In the genomic region with DNA sequence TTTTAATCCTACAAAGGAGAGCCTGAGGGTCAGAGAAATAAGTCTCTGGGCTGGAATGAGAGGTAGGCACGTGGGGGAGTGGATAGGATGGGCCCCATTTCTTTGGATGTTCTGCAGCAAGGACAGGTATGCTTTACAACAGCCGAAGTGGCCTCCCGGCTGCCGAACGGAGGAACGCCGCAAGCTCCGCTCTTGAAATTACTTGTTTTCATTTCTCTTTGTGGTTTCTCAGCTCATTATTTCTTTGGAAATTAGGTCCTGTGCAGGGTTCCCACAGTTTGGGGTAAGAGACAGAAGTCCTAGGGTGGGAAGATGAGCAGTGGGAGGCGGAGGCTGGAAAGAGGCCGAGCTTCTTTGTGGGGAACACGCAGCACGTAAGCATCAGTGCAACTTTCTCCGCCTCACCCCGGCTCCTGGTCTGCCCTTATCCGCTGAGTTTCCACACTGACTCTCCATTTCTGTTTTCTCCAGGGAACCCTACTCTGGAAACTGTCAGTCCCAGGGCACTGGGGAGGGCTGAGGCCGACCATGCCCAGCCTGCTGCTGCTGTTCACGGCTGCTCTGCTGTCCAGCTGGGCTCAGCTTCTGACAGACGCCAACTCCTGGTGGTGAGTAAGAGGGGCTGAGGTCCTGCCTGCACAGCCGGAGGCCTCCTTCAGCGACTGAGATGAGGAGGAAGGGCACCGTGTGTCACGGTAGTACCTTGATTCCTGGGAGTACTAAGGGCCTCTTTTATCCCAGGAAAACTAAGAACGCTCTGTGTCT, we compare ENCODE assay signal across 8 cellular contexts. TPM values are rescaled to one million over a fixed set of nuclear protein-coding genes. Genes with fewer than 3 reads are reported as not detected.
DNase-seq lines count a peak whose midpoint lies in the region; ATAC-seq and TF ChIP-seq lines count a peak whose summit lies in the region.

No MANE protein-coding gene starts in this region.

- intact Hi-C loops in esophagus muscularis mucosa (cut with DNase I): no loop called here

- no peak for TF ChIP-seq CTCF in OCI-LY3 (IDR thresholded peaks at IDR 0.05; ENCODE audit: low read depth, low read length)
- no peak for TF ChIP-seq CTCF in esophagus muscularis mucosa (IDR thresholded peaks at IDR 0.05)
- TF ChIP-seq CTCF in osteoblast (IDR thresholded peaks at IDR 0.05; ENCODE audit: extremely low read depth, low read depth, low read length): no peak

- no peak for TF ChIP-seq EP300 in esophagus muscularis mucosa (IDR thresholded peaks at IDR 0.05)

- H3K4me3 ChIP-seq in OCI-LY3 (ENCODE audit: low read length) (peak overlapping the region; percentile 81; the same call in 1 of the 2 replicates), esophagus muscularis mucosa (peak overlapping the region; percentile 61 to 74 (median 68)), osteoblast (ENCODE audit: insufficient read depth, low read length) (peak overlapping the region; percentile 56)

- ATAC-seq in GM18520 (IDR thresholded peaks at IDR 0.05; ENCODE audit: unreplicated experiment) (no peak), GM18868 (IDR thresholded peaks at IDR 0.05; ENCODE audit: unreplicated experiment) (no peak)

- H3K27ac ChIP-seq in OCI-LY3 (ENCODE audit: low read length) (no peak overlapping the region), esophagus muscularis mucosa (replicated peaks in 1 of 4) (peak overlapping the region; percentile 80 to 93 (median 86)), osteoblast (ENCODE audit: low read depth, low read length) (peak overlapping the region; percentile 49)

- H3K36me3 ChIP-seq in OCI-LY3 (replicated peaks; ENCODE audit: low read depth, low read length) (no peaks in the 10 kb centered on the region), esophagus muscularis mucosa (peaks cover 0 to 6% (median 0%) of the 10 kb centered on the region in 4 donors), osteoblast (ENCODE audit: insufficient read depth, low read length) (peaks cover 52% of the 10 kb centered on the region)

- H3K9me3 ChIP-seq in OCI-LY3 (ENCODE audit: insufficient read depth, low read length): no peaks in the 10 kb centered on the region
- no peaks in the 10 kb centered on the region for H3K9me3 ChIP-seq in esophagus muscularis mucosa
- no peaks in the 10 kb centered on the region for H3K9me3 ChIP-seq in osteoblast (ENCODE audit: low read depth, low read length)

- TF ChIP-seq POLR2A in esophagus muscularis mucosa (IDR thresholded peaks at IDR 0.05; ENCODE audit: low read depth): no peak

- no peaks in the 10 kb centered on the region for H3K79me2 ChIP-seq in OCI-LY3 (ENCODE audit: low read length)
- peaks cover 68% of the 10 kb centered on the region for H3K79me2 ChIP-seq in osteoblast (ENCODE audit: insufficient read depth, low read length)

- H4K20me1 ChIP-seq in OCI-LY3 (ENCODE audit: insufficient read depth, low read length) (no peaks in the 10 kb centered on the region), osteoblast (ENCODE audit: insufficient read depth, low read length) (peaks cover 16% of the 10 kb centered on the region)

- 0 out of 2 replicates have a peak, but pooled peaks cover 6% of the 10 kb centered on the region for H3K27me3 ChIP-seq in OCI-LY3 (ENCODE audit: low read depth, low read length)
- no peaks in the 10 kb centered on the region for H3K27me3 ChIP-seq in esophagus muscularis mucosa
- no peaks in the 10 kb centered on the region for H3K27me3 ChIP-seq in osteoblast (ENCODE audit: insufficient read depth, low read length)

- H3K9ac ChIP-seq in OCI-LY3 (ENCODE audit: low read length): no peak overlapping the region

- no peak overlapping the region for H2AFZ ChIP-seq in OCI-LY3 (ENCODE audit: low read depth, low read length)
- no peak overlapping the region for H2AFZ ChIP-seq in osteoblast (ENCODE audit: low read length)

- peaks cover 11% of the 10 kb centered on the region for H3K4me1 ChIP-seq in OCI-LY3 (ENCODE audit: low read length)
- H3K4me1 ChIP-seq in esophagus muscularis mucosa: peaks cover 45 to 78% (median 78%) of the 10 kb centered on the region in 4 donors
- H3K4me1 ChIP-seq in osteoblast (ENCODE audit: insufficient read depth, low read length): peaks cover 19% of the 10 kb centered on the region

- 46% methylated on average over 22 of the region's 23 CpGs for WGBS in esophagus muscularis mucosa

- peak overlapping the region; percentile 84 for H3K4me2 ChIP-seq in OCI-LY3 (ENCODE audit: low read length)
- peak overlapping the region; percentile 67 for H3K4me2 ChIP-seq in osteoblast (ENCODE audit: insufficient read depth, low read length)

- DNase-seq in COLO829 (ENCODE audit: low spot score) (peak; percentile 78), esophagus muscularis mucosa (ENCODE audit: extremely low spot score) (no peak), osteoblast (ENCODE audit: insufficient read length, low spot score, missing footprints) (peak; percentile 90), NCI-H146 (lab: John Stamatoyannopoulos, UW) (no peak), SW 1271 (lab: John Stamatoyannopoulos, UW) (no peak)

RNA-seq across cellular contexts. Expression of gene WNT5B, which starts 2.0 kb away (rescaled TPM):
- total RNA-seq in esophagus muscularis mucosa (100 to 1,000 TPM in 1 of 4 donors, 10 to 100 TPM in 3; 33.5 to 112 (median 53.5) TPM), osteoblast (59.0 and 71.0 TPM in 2 replicates)

RNA-seq across cellular contexts. Expression of gene FBXL14, which starts 36.6 kb away (rescaled TPM):
- total RNA-seq in esophagus muscularis mucosa: 10 to 100 TPM; 12.0 to 22.6 (median 16.0) TPM
- total RNA-seq in osteoblast: 9.8 and 10.3 TPM in 2 replicates

RNA-seq across cellular contexts. Expression of gene ADIPOR2, which starts 59.9 kb away (rescaled TPM):
- total RNA-seq in esophagus muscularis mucosa (10 to 100 TPM; 28.2 to 37.4 (median 34.1) TPM), osteoblast (32.2 and 33.0 TPM in 2 replicates)

Comparison
In these comparisons a context has a peak if more than half of its experiments do, and no peak if none do; other contexts are left out.
1. DNase-seq: peak in COLO829 (single experiment) and osteoblast (single experiment); none in esophagus muscularis mucosa (single experiment), NCI-H146 (single experiment) and SW 1271 (0 of 2).
2. Peak in every context shown above with its lines, with median percentiles within 50 percentile points of each other: H3K4me3 ChIP-seq.